Comparison of ENCODE assay signal across 8 cellular contexts in the genomic region with DNA sequence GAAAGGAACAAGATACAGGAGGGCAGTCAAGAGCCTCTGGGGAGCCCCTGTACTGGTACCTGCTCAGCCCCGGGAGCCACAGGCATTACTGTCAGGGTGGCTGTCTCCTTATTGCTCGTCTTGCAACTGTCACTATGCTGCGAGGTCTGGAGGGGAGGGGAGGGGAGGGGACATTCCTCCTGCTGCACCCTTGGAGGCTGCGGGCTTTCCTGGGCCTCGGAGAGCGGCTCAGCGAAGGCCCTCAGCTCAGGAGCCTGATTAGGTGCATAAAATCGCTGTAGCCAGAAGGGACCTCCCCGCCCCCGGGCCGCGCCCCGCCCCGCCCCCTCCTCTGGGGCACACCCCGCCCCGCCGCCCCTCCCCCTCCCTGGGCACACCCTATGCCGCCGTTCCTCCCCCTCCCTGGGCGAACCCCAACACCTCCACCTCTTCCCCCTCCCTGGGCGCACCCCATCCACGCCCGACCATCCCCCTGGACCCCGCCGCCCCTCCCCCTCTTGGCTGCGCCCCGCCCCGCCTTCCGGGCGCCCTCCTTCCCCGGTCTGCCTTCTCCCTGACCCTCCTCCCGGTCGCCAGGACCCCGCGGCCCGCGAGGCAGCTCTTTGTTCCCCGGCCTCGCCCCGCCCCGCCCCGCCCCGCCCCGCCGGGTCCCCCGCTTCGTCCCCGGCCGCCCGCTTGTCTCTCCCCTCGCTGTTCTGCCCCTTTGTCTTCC. TPM values are rescaled to one million over a fixed set of nuclear protein-coding genes. Genes with fewer than 3 reads are reported as not detected.
DNase-seq lines count a peak whose midpoint lies in the region; ATAC-seq, FAIRE-seq and TF ChIP-seq lines count a peak whose summit lies in the region.

No MANE protein-coding gene starts in this region.

- peak overlapping the region; percentile 90; the same call in 1 of the 2 replicates for H3K27ac Mint-ChIP-seq in GM23338

- DNase-seq in GM23338 (ENCODE audit: low spot score): peak; percentile 86
- peak; percentile 4 to 23 (median 12) for DNase-seq in T-helper 1 cell
- DNase-seq in brain microvascular endothelial cell: no peak
- DNase-seq in kidney: peak; percentile 75
- DNase-seq in stimulated activated CD4-positive, alpha-beta T cell treated with anti-CD3 and anti-CD28 coated beads, Interleukin-4, amount 100 ng/mL, for 1 hour: peak; percentile 52

- H3K4me1 Mint-ChIP-seq in GM23338: peaks cover 86% of the 10 kb centered on the region

- 0 out of 2 replicates have a peak overlapping the region, but pooled peaks have one; percentile 8 for H3K27ac ChIP-seq in GM23338 (ENCODE audit: low read depth)
- H3K27ac ChIP-seq in brain microvascular endothelial cell: no peak overlapping the region
- H3K27ac ChIP-seq in kidney (ENCODE audit: low read depth in 2 of 2, low read length in 2 of 2): no peak overlapping the region

- H4K20me1 ChIP-seq in GM23338 (replicated peaks; ENCODE audit: insufficient read depth): peaks cover 48% of the 10 kb centered on the region

- no peaks in the 10 kb centered on the region; the same call in 2 of the 3 replicates for H3K36me3 Mint-ChIP-seq in GM23338 (ENCODE audit: low read depth)

- H3K79me2 ChIP-seq in GM23338 (replicated peaks; ENCODE audit: insufficient read depth): peaks cover 89% of the 10 kb centered on the region

- H3K27me3 ChIP-seq in GM23338 (ENCODE audit: insufficient read depth) (peaks cover 41% of the 10 kb centered on the region), brain microvascular endothelial cell (replicated peaks) (no peaks in the 10 kb centered on the region)

- H3K36me3 ChIP-seq in GM23338 (ENCODE audit: insufficient read depth): no peaks in the 10 kb centered on the region
- H3K36me3 ChIP-seq in brain microvascular endothelial cell (replicated peaks): no peaks in the 10 kb centered on the region
- no peaks in the 10 kb centered on the region for H3K36me3 ChIP-seq in kidney (ENCODE audit: control insufficient read depth in 1 of 2, insufficient read depth in 2 of 2, low read length in 2 of 2)

- FAIRE-seq in kidney (lab: Jason Lieb, UNC): no peak

- no peaks in the 10 kb centered on the region for H3K9me3 Mint-ChIP-seq in GM23338

- peak overlapping the region; percentile 79 for H3K4me2 ChIP-seq in GM23338

- H3K9me2 ChIP-seq in GM23338 (ENCODE audit: insufficient read depth): no peaks in the 10 kb centered on the region

- no peak overlapping the region for H2AFZ ChIP-seq in GM23338

- H3K4me3 ChIP-seq in GM23338: peak overlapping the region; percentile 56
- H3K4me3 ChIP-seq in brain microvascular endothelial cell (ENCODE audit: low read depth, low read length): peak overlapping the region; percentile 55
- H3K4me3 ChIP-seq in kidney (ENCODE audit: low read length in 2 of 2): peak overlapping the region; percentile 49 to 57

- H3K27me3 Mint-ChIP-seq in GM23338 (ENCODE audit: insufficient read depth, low read depth, poor library complexity): peaks cover 11% of the 10 kb centered on the region

- intact Hi-C loops in kidney (cut with DNase I): no loop called here

- ATAC-seq in GM23338: peak; percentile 85
- no peak for ATAC-seq in HG02763 (IDR thresholded peaks at IDR 0.05; ENCODE audit: unreplicated experiment)
- no peak for ATAC-seq in HG03378 (IDR thresholded peaks at IDR 0.05; ENCODE audit: unreplicated experiment)
- no peak for ATAC-seq in GM21786 (IDR thresholded peaks at IDR 0.05; ENCODE audit: unreplicated experiment)

- no peaks in the 10 kb centered on the region for H3K9me3 ChIP-seq in kidney (ENCODE audit: control insufficient read depth in 1 of 2, low read length in 2 of 2)

- H3K4me1 ChIP-seq in GM23338 (ENCODE audit: insufficient read depth): peaks cover 81% of the 10 kb centered on the region
- peaks cover 0 to 4% of the 10 kb centered on the region in 2 donors for H3K4me1 ChIP-seq in kidney (ENCODE audit: control insufficient read depth in 1 of 2, insufficient read depth in 1 of 2, low read depth in 1 of 2, low read length in 2 of 2)

- in situ Hi-C loops in brain microvascular endothelial cell (cut with HindIII; ENCODE audit: low pct_ligation_motif_present, low sequenced_read_pairs): no loop called here

- peak overlapping the region in 1 of 2 donors; percentile 47 for H3K9ac ChIP-seq in kidney (ENCODE audit: low read length in 2 of 2)

- H3F3A ChIP-seq in GM23338 (replicated peaks; ENCODE audit: low read depth): 0 out of 2 replicates have a peak, but pooled peaks cover 6% of the 10 kb centered on the region

- TF ChIP-seq CTCF in GM23338 (conservative IDR thresholded peaks at IDR 0.05; ENCODE audit: low read depth in 2 of 2) (no peak), brain microvascular endothelial cell (IDR thresholded peaks at IDR 0.05; ENCODE audit: low read depth, low read length, missing control alignments) (no peak), kidney (IDR thresholded peaks at IDR 0.05; ENCODE audit: borderline replicate concordance, extremely low read depth, insufficient read depth) (no peak)

- H3K4me3 Mint-ChIP-seq in GM23338: peak overlapping the region; percentile 69

TF ChIP-seq in GM23338, 12 proteins besides CTCF, POLR2A, EP300 and RAD21:
- TF ChIP-seq, protein P1, sequence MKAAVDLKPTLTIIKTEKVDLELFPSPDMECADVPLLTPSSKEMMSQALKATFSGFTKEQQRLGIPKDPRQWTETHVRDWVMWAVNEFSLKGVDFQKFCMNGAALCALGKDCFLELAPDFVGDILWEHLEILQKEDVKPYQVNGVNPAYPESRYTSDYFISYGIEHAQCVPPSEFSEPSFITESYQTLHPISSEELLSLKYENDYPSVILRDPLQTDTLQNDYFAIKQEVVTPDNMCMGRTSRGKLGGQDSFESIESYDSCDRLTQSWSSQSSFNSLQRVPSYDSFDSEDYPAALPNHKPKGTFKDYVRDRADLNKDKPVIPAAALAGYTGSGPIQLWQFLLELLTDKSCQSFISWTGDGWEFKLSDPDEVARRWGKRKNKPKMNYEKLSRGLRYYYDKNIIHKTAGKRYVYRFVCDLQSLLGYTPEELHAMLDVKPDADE (IDR thresholded peaks at IDR 0.05): no peak
- no peak for TF ChIP-seq NANOG (IDR thresholded peaks at IDR 0.05; ENCODE audit: borderline replicate concordance)
- TF ChIP-seq, protein P2, sequence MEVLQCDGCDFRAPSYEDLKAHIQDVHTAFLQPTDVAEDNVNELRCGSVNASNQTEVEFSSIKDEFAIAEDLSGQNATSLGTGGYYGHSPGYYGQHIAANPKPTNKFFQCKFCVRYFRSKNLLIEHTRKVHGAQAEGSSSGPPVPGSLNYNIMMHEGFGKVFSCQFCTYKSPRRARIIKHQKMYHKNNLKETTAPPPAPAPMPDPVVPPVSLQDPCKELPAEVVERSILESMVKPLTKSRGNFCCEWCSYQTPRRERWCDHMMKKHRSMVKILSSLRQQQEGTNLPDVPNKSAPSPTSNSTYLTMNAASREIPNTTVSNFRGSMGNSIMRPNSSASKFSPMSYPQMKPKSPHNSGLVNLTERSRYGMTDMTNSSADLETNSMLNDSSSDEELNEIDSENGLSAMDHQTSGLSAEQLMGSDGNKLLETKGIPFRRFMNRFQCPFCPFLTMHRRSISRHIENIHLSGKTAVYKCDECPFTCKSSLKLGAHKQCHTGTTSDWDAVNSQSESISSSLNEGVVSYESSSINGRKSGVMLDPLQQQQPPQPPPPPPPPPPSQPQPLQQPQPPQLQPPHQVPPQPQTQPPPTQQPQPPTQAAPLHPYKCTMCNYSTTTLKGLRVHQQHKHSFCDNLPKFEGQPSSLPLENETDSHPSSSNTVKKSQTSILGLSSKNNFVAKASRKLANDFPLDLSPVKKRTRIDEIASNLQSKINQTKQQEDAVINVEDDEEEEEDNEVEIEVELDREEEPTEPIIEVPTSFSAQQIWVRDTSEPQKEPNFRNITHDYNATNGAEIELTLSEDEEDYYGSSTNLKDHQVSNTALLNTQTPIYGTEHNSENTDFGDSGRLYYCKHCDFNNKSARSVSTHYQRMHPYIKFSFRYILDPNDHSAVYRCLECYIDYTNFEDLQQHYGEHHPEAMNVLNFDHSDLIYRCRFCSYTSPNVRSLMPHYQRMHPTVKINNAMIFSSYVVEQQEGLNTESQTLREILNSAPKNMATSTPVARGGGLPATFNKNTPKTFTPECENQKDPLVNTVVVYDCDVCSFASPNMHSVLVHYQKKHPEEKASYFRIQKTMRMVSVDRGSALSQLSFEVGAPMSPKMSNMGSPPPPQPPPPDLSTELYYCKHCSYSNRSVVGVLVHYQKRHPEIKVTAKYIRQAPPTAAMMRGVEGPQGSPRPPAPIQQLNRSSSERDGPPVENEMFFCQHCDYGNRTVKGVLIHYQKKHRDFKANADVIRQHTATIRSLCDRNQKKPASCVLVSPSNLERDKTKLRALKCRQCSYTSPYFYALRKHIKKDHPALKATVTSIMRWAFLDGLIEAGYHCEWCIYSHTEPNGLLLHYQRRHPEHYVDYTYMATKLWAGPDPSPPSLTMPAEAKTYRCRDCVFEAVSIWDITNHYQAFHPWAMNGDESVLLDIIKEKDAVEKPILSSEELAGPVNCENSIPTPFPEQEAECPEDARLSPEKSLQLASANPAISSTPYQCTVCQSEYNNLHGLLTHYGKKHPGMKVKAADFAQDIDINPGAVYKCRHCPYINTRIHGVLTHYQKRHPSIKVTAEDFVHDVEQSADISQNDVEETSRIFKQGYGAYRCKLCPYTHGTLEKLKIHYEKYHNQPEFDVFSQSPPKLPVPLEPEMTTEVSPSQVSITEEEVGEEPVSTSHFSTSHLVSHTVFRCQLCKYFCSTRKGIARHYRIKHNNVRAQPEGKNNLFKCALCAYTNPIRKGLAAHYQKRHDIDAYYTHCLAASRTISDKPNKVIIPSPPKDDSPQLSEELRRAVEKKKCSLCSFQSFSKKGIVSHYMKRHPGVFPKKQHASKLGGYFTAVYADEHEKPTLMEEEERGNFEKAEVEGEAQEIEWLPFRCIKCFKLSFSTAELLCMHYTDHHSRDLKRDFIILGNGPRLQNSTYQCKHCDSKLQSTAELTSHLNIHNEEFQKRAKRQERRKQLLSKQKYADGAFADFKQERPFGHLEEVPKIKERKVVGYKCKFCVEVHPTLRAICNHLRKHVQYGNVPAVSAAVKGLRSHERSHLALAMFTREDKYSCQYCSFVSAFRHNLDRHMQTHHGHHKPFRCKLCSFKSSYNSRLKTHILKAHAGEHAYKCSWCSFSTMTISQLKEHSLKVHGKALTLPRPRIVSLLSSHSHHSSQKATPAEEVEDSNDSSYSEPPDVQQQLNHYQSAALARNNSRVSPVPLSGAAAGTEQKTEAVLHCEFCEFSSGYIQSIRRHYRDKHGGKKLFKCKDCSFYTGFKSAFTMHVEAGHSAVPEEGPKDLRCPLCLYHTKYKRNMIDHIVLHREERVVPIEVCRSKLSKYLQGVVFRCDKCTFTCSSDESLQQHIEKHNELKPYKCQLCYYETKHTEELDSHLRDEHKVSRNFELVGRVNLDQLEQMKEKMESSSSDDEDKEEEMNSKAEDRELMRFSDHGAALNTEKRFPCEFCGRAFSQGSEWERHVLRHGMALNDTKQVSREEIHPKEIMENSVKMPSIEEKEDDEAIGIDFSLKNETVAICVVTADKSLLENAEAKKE (CRISPR knock-in tag; IDR thresholded peaks at IDR 0.05): no peak

RNA-seq across cellular contexts. Expression of a gene that starts 35.5 kb away (rescaled TPM):
- 40.7 and 43.7 TPM in 2 replicates for total RNA-seq in GM23338 (2014; rRNA removed; shearing (Covaris generic))
- 10.9 and 12.6 TPM in 2 replicates for polyA plus RNA-seq in GM23338 (2016; fragmentation: Nextera tagmentation; extraction: Ambion mirVana)
- total RNA-seq in kidney: 8.2 TPM
- 3.9 TPM for polyA plus RNA-seq in kidney (ENCODE audit: insufficient read depth, low read depth, low replicate concordance)
